21 cellular contexts compared by ENCODE assay signal in the genomic region with DNA sequence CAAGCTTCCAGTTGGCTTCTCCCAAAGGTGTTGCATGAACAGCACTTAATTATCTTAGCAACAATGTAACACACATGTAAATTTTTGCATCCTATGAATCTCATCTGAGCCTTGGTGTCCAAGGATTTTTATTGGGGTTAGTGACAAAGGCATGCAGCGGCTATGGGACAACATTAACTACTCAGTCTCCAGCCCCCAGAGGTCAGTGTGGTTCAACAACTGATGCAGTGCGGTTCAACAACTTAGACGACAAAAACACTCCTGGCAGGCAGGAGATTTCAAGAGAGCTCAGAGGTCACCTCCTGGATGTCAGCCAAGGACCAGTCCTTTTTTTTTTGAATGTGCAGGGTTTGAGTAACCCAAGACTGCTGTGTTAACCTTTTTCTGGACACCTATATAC.
DNase-seq lines count a peak whose midpoint lies in the region; FAIRE-seq and TF ChIP-seq lines count a peak whose summit lies in the region.
"Had no signal": no experiment of that assay in that cellular context is flagged by ENCODE, and none has a peak within 500 bp of the region (broad histone marks: within the 10 kb centered on the region; RNA-seq: fewer than 3 reads in every experiment).

No MANE protein-coding gene starts in this region.

- H3K4me3 Mint-ChIP-seq in Calu3 (ENCODE audit: low read depth, unreplicated experiment), result no peak overlapping the region
- H3K4me3 Mint-ChIP-seq: CD8-positive, alpha-beta T cell had no signal

- BruUV-seq in Calu3 (replicated peaks; lab: Mats Ljungman, UMichigan), result no TSS peak

- FAIRE-seq in small intestine (lab: Jason Lieb, UNC), result no peak
- FAIRE-seq: H54 had no signal

- CTCF ChIA-PET in Calu3 (lab: Charles Lee), result no interaction called here

- H3K27ac ChIP-seq in SK-N-MC, result peak overlapping the region; percentile 87
- no peak overlapping the region for H3K27ac ChIP-seq in small intestine (ENCODE audit: low read depth in 1 of 2, low read length in 1 of 2)
- H3K27ac ChIP-seq: 22Rv1; BLaER1 treated with 17β-estradiol and CSF1 and Interleukin-3, amounts not matched to agents 10 nM and 100 nM; KMS-11 had no signal

- no peaks in the 10 kb centered on the region for H3K27me3 Mint-ChIP-seq in Calu3 (ENCODE audit: unreplicated experiment)

- intact Hi-C loops in Calu3 (cut with micrococcal nuclease; ENCODE audit: unreplicated experiment), result no loop called here

- no peaks in the 10 kb centered on the region for H3K4me1 ChIP-seq in small intestine (ENCODE audit: control insufficient read depth in 2 of 2, insufficient read depth in 1 of 2, low read depth in 1 of 2, low read length in 1 of 2)

- no peak overlapping the region; the same call in 1 of the 2 replicates for H3K4me3 ChIP-seq in SK-N-MC
- H3K4me3 ChIP-seq in small intestine (ENCODE audit: low read depth in 1 of 2, low read length in 2 of 2), result no peak overlapping the region
- H3K4me3 ChIP-seq: BLaER1 treated with 17β-estradiol and CSF1 and Interleukin-3, amounts not matched to agents 10 nM and 100 nM had no signal

- no peak overlapping the region for H3K27ac Mint-ChIP-seq in Calu3 (ENCODE audit: unreplicated experiment)
- H3K27ac Mint-ChIP-seq: CD8-positive, alpha-beta T cell had no signal

- TF ChIP-seq CTCF in Calu3 (IDR thresholded peaks at IDR 0.05; ENCODE audit: unreplicated experiment), result no peak

- H3K9me3 ChIP-seq in SK-N-MC (ENCODE audit: low read depth, low read length) (no peaks in the 10 kb centered on the region), small intestine (ENCODE audit: control insufficient read depth, low read depth) (no peaks in the 10 kb centered on the region)

- H3K36me3 Mint-ChIP-seq in Calu3 (ENCODE audit: insufficient read depth, unreplicated experiment), result no peaks in the 10 kb centered on the region
- H3K36me3 Mint-ChIP-seq: CD8-positive, alpha-beta T cell had no signal

- H3K36me3 ChIP-seq in SK-N-MC (ENCODE audit: insufficient read depth, low read length) (no peaks in the 10 kb centered on the region), small intestine (ENCODE audit: control insufficient read depth in 2 of 2, insufficient read depth in 2 of 2, low read length in 2 of 2) (no peaks in the 10 kb centered on the region)
- H3K36me3 ChIP-seq: BLaER1 treated with 17β-estradiol and CSF1 and Interleukin-3, amounts not matched to agents 10 nM and 100 nM had no signal

- WGBS in small intestine, 3 donors, result 82 to 88% (median 87%) methylated on average over 3 of the region's 3 CpGs

- no peaks in the 10 kb centered on the region for H3K27me3 ChIP-seq in small intestine (ENCODE audit: control insufficient read depth in 2 of 2, insufficient read depth in 2 of 2, low read length in 2 of 2)
- H3K27me3 ChIP-seq: BLaER1 treated with 17β-estradiol and CSF1 and Interleukin-3, amounts not matched to agents 10 nM and 100 nM had no signal

- H3K9ac ChIP-seq in SK-N-MC (ENCODE audit: insufficient read length), result no peak overlapping the region
- H3K9ac ChIP-seq: BLaER1 treated with 17β-estradiol and CSF1 and Interleukin-3, amounts not matched to agents 10 nM and 100 nM; KMS-11 had no signal

- no peaks in the 10 kb centered on the region for H3K9me3 Mint-ChIP-seq in Calu3 (ENCODE audit: low read depth, unreplicated experiment)

- peak; percentile 10 for DNase-seq in DMS53 (lab: John Stamatoyannopoulos, UW)
- DNase-seq in DMS53 treated with DMSO at 0.1 percent for 48 hours (lab: John Stamatoyannopoulos, UW; ENCODE audit: unreplicated experiment), result no peak
- DNase-seq in SK-N-MC (ENCODE audit: low read depth, low spot score), result no peak
- DNase-seq in iPS-NIHi11 (ENCODE audit: low spot score), result peak; percentile 19
- DNase-seq in Calu3, result no peak
- DNase-seq in DMS153 (lab: John Stamatoyannopoulos, UW), result no peak
- DNase-seq in activated CD4-positive, alpha-beta T cell treated with anti-CD3 and anti-CD28 coated beads, Interleukin-2, amount 50 U/mL, for 4 hours, result no peak
- DNase-seq in small intestine, result no peak
- DNase-seq: CD8-positive, alpha-beta T cell; DMS79; NCI-H1105; NCI-H1694; NCI-H2081; NCI-H2171; NCI-H345; NCI-H524; NCI-H82 had no signal

- no peaks in the 10 kb centered on the region for H3K4me1 Mint-ChIP-seq in Calu3 (ENCODE audit: low read depth, unreplicated experiment)

Comparison
In these comparisons a context has a peak if more than half of its experiments do, and no peak if none do; other contexts are left out.
1. DNase-seq: peak in DMS53 (single experiment) and iPS-NIHi11 (single experiment); none in DMS53 treated with DMSO at 0.1 percent for 48 hours (single experiment), SK-N-MC (single experiment), Calu3 (single experiment), DMS153 (single experiment), activated CD4-positive, alpha-beta T cell treated with anti-CD3 and anti-CD28 coated beads, Interleukin-2, amount 50 U/mL, for 4 hours (0 of 2) and small intestine (single experiment).